Comparison of ENCODE assay signal across 15 cellular contexts in the genomic region with DNA sequence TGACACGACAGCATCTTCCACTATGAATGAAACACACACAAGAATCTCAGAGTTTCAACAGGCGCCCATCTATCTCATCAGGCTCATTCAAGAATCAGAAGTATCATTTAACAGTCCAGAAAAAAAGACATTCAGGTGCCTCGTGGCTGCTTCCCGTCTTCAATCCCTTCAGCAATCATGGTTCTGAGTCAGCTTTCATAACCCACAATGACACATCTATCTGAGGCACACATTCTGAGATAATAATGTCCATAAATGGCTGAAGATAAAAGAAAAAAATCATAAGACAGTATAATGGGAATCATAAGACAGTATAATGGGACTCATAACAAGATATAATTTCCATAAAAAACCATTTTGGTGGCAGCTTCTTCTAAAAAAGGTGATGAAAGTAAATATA. TPM values are rescaled to one million over a fixed set of nuclear protein-coding genes. Genes with fewer than 3 reads are reported as not detected.
DNase-seq lines count a peak whose midpoint lies in the region; ATAC-seq and TF ChIP-seq lines count a peak whose summit lies in the region.
"Had no signal": no experiment of that assay in that cellular context is flagged by ENCODE, and none has a peak within 500 bp of the region (broad histone marks: within the 10 kb centered on the region; RNA-seq: fewer than 3 reads in every experiment).

No MANE protein-coding gene starts in this region.

- peak overlapping the region; percentile 19; the same call in 1 of the 2 replicates for H3K4me2 ChIP-seq in PC-3 (ENCODE audit: low read length)

- H3K4me1 Mint-ChIP-seq in activated T-cell treated with anti-CD3 and anti-CD28 coated beads, Interleukin-2, amount 50 U/mL, for 4 hours (ENCODE audit: low read depth): peaks cover 56% of the 10 kb centered on the region
- peaks cover 33% of the 10 kb centered on the region for H3K4me1 Mint-ChIP-seq in chondrocyte (ENCODE audit: low read depth)
- H3K4me1 Mint-ChIP-seq: B cell had no signal

- H3K4me1 ChIP-seq in PC-3 (ENCODE audit: insufficient read depth, low read length) (peaks cover 26% of the 10 kb centered on the region), SJCRH30 (no peaks in the 10 kb centered on the region)

- no peak overlapping the region for H3K4me3 Mint-ChIP-seq in activated T-cell treated with anti-CD3 and anti-CD28 coated beads, Interleukin-2, amount 50 U/mL, for 4 hours
- no peak overlapping the region for H3K4me3 Mint-ChIP-seq in chondrocyte (ENCODE audit: unreplicated experiment)
- H3K4me3 Mint-ChIP-seq: B cell had no signal

- DNase-seq in activated T-cell treated with anti-CD3 and anti-CD28 coated beads, Interleukin-2, amount 50 U/mL, for 4 hours: no peak
- no peak for DNase-seq in activated T-cell treated with anti-CD3 and anti-CD28 coated beads, Interleukin-2, amount 50 U/mL, for 48 hours
- DNase-seq in PC-3 (peak; percentile 87), chondrocyte (ENCODE audit: low spot score) (no peak), renal cortical epithelial cell (ENCODE audit: low read depth) (peak; percentile 63), iPS-NIHi7 (ENCODE audit: extremely low spot score) (no peak), NCI-H128 (lab: John Stamatoyannopoulos, UW; ENCODE audit: unreplicated experiment) (no peak), SJCRH30 (no peak)
- DNase-seq: amniotic stem cell; kidney; NCI-H1930; stimulated activated CD4-positive, alpha-beta T cell treated with anti-CD3 and anti-CD28 coated beads, Interleukin-4, amount 100 ng/mL, for 24 hours had no signal

- BruUV-seq in PC-3 (replicated peaks; lab: Mats Ljungman, UMichigan): no TSS peak

- no peaks in the 10 kb centered on the region for H3K9me2 ChIP-seq in PC-3 (replicated peaks; ENCODE audit: low read length)

- H3K36me3 ChIP-seq in PC-3 (ENCODE audit: low read depth, low read length) (no peaks in the 10 kb centered on the region), SJCRH30 (no peaks in the 10 kb centered on the region)
- H3K36me3 ChIP-seq: thoracic aorta had no signal

- CTCF ChIA-PET in PC-3 (lab: Charles Lee): interaction anchor here (0.5 kb wide), 1 partner anchor 26 kb away, joined by 10 read pairs; no protein-coding TSS in a partner anchor

- peak overlapping the region; percentile 60 for H3K27ac Mint-ChIP-seq in chondrocyte (ENCODE audit: unreplicated experiment)
- H3K27ac Mint-ChIP-seq: B cell had no signal

- no peaks in the 10 kb centered on the region for H3K9me3 Mint-ChIP-seq in activated T-cell treated with anti-CD3 and anti-CD28 coated beads, Interleukin-2, amount 50 U/mL, for 4 hours
- H3K9me3 Mint-ChIP-seq in chondrocyte (ENCODE audit: low read depth): peaks cover 6% of the 10 kb centered on the region

- no peaks in the 10 kb centered on the region for H3K79me2 ChIP-seq in PC-3 (ENCODE audit: low read length)

- H3F3A ChIP-seq in PC-3 (ENCODE audit: low read length, unreplicated experiment): no peaks in the 10 kb centered on the region

- POLR2A ChIA-PET in PC-3 (lab: Charles Lee; ENCODE audit: unreplicated experiment): no interaction called here

- H3K27ac ChIP-seq in PC-3 (ENCODE audit: low read length) (peak overlapping the region; percentile 3; the same call in 1 of the 2 replicates), SJCRH30 (no peak overlapping the region)
- H3K27ac ChIP-seq: thoracic aorta, VCaP had no signal

- no peak overlapping the region for H3K9ac ChIP-seq in PC-3 (ENCODE audit: low read length)

- no peak for TF ChIP-seq CTCF in PC-3 (conservative IDR thresholded peaks at IDR 0.05; ENCODE audit: low read depth, low read length)
- no peak for TF ChIP-seq CTCF in chondrocyte (IDR thresholded peaks at IDR 0.05)

- H2AFZ ChIP-seq in PC-3 (ENCODE audit: low read length): no peak overlapping the region

- H3K9me3 ChIP-seq in PC-3 (ENCODE audit: low read length) (no peaks in the 10 kb centered on the region), SJCRH30 (replicated peaks) (peaks cover 3% of the 10 kb centered on the region; the same call in 1 of the 2 replicates)
- H3K9me3 ChIP-seq: thoracic aorta had no signal

- peak; percentile 74 to 85 for ATAC-seq in activated T-cell treated with anti-CD3 and anti-CD28 coated beads, Interleukin-2, amount 50 U/mL, for 4 hours
- peak; percentile 96 for ATAC-seq in PC-3

- H3K4me3 ChIP-seq in PC-3 (ENCODE audit: low read length): no peak overlapping the region
- H3K4me3 ChIP-seq in SJCRH30: no peak overlapping the region
- H3K4me3 ChIP-seq: thoracic aorta had no signal

- no peaks in the 10 kb centered on the region for H3K27me3 ChIP-seq in PC-3 (ENCODE audit: low read length)
- no peaks in the 10 kb centered on the region for H3K27me3 ChIP-seq in SJCRH30

- no peaks in the 10 kb centered on the region for H4K20me1 ChIP-seq in PC-3 (ENCODE audit: low read length)

- peaks cover 9% of the 10 kb centered on the region for H3K36me3 Mint-ChIP-seq in activated T-cell treated with anti-CD3 and anti-CD28 coated beads, Interleukin-2, amount 50 U/mL, for 4 hours (ENCODE audit: insufficient read depth)
- H3K36me3 Mint-ChIP-seq in chondrocyte (ENCODE audit: low read depth): no peaks in the 10 kb centered on the region

- intact Hi-C loops in PC-3 (cut with micrococcal nuclease): no loop called here

- no peaks in the 10 kb centered on the region for H3K27me3 Mint-ChIP-seq in activated T-cell treated with anti-CD3 and anti-CD28 coated beads, Interleukin-2, amount 50 U/mL, for 4 hours (ENCODE audit: low read depth)
- H3K27me3 Mint-ChIP-seq in chondrocyte (ENCODE audit: low read depth): no peaks in the 10 kb centered on the region
- H3K27me3 Mint-ChIP-seq: B cell had no signal

RNA-seq across cellular contexts. Expression of a gene that starts 52.5 kb away (rescaled TPM):
- 10 to 100 TPM; 12.9 to 15.4 (median 13.5) TPM for total RNA-seq in activated T-cell treated with anti-CD3 and anti-CD28 coated beads, Interleukin-2, amount 50 U/mL, for 4 hours
- 7.0 and 12.0 TPM in 2 replicates for total RNA-seq in PC-3 (2014; rRNA removed)
- total RNA-seq in chondrocyte: 16.9 to 18.7 TPM (median 17.5 TPM) in 3 replicates
- total RNA-seq in renal cortical epithelial cell: 19.3 and 25.8 TPM in 2 replicates
- total RNA-seq in SJCRH30 (2014; rRNA removed; shearing (Covaris generic)): 12.9 and 14.8 TPM in 2 replicates

Comparison
In these comparisons a context has a peak if more than half of its experiments do, and no peak if none do; other contexts are left out.
1. DNase-seq: peak in PC-3 (single experiment) and renal cortical epithelial cell (single experiment); none in activated T-cell treated with anti-CD3 and anti-CD28 coated beads, Interleukin-2, amount 50 U/mL, for 4 hours (single experiment), activated T-cell treated with anti-CD3 and anti-CD28 coated beads, Interleukin-2, amount 50 U/mL, for 48 hours (0 of 2), chondrocyte (single experiment), iPS-NIHi7 (single experiment), NCI-H128 (single experiment) and SJCRH30 (0 of 2).